8 cellular contexts compared by ENCODE assay signal in genomic region chr17:59830007-59830630, GRCh38.
DNase-seq lines count a peak whose midpoint lies in the region; ATAC-seq and TF ChIP-seq lines count a peak whose summit lies in the region.

No MANE protein-coding gene starts in this region.

- peaks cover 66% of the 10 kb centered on the region for H3K4me1 Mint-ChIP-seq in activated naive CD8-positive, alpha-beta T cell treated with anti-CD3 and anti-CD28 coated beads, Interleukin-2, amount 10 ng/mL, durations not matched to agents 7 days and 5 days

- TF ChIP-seq POLR2A in vagina (IDR thresholded peaks at IDR 0.05): no peak

- H3K4me3 ChIP-seq in lower lobe of right lung (no peak overlapping the region), vagina (no peak overlapping the region), HAP-1 (no peak overlapping the region)

- peak overlapping the region; percentile 96 for H3K27ac Mint-ChIP-seq in activated naive CD8-positive, alpha-beta T cell treated with anti-CD3 and anti-CD28 coated beads, Interleukin-2, amount 10 ng/mL, durations not matched to agents 7 days and 5 days

- TF ChIP-seq CTCF in lower lobe of right lung (IDR thresholded peaks at IDR 0.05) (no peak), vagina (IDR thresholded peaks at IDR 0.05) (no peak), GM10266 (IDR thresholded peaks at IDR 0.05; ENCODE audit: control insufficient read depth, insufficient read depth, low read depth, missing control alignments) (no peak)

- H3K9me3 Mint-ChIP-seq in activated naive CD8-positive, alpha-beta T cell treated with anti-CD3 and anti-CD28 coated beads, Interleukin-2, amount 10 ng/mL, durations not matched to agents 7 days and 5 days: no peaks in the 10 kb centered on the region

- H3K36me3 ChIP-seq in lower lobe of right lung (no peaks in the 10 kb centered on the region), vagina (no peaks in the 10 kb centered on the region), HAP-1 (replicated peaks) (no peaks in the 10 kb centered on the region; the same call in 1 of the 2 replicates)

- no peak for ATAC-seq in activated naive CD8-positive, alpha-beta T cell treated with anti-CD3 and anti-CD28 coated beads, Interleukin-2, amount 10 ng/mL, durations not matched to agents 7 days and 5 days (ENCODE audit: low read depth)
- no peak for ATAC-seq in lower lobe of right lung

- peak overlapping the region; percentile 73 for H3K27ac ChIP-seq in lower lobe of right lung
- peak overlapping the region; percentile 78 for H3K27ac ChIP-seq in vagina

- DNase-seq in stimulated activated CD4-positive, alpha-beta T cell treated with anti-CD3 and anti-CD28 coated beads, Interleukin-12 subunit alpha, Interleukin-12 subunit beta, amount 100 ng/mL, for 4 hours: peak; percentile 32
- DNase-seq in stimulated activated CD4-positive, alpha-beta T cell treated with anti-CD3 and anti-CD28 coated beads, Interleukin-2, amount 100 ng/mL, for 48 hours: no peak
- DNase-seq in activated naive CD8-positive, alpha-beta T cell treated with anti-CD3 and anti-CD28 coated beads, Interleukin-2, amount 10 ng/mL, durations not matched to agents 7 days and 5 days: no peak
- no peak for DNase-seq in lower lobe of right lung
- DNase-seq in vagina (ENCODE audit: extremely low spot score in 2 of 2): no peak
- no peak for DNase-seq in GM10266 (ENCODE audit: extremely low spot score)
- no peak for DNase-seq in HAP-1 (ENCODE audit: low spot score in 2 of 2)
- DNase-seq in NCI-H1930 (lab: John Stamatoyannopoulos, UW): no peak

- POLR2A ChIA-PET in activated naive CD8-positive, alpha-beta T cell treated with anti-CD3 and anti-CD28 coated beads, Interleukin-2, amount 10 ng/mL, durations not matched to agents 7 days and 5 days (lab: Charles Lee): interaction anchor here (1.0 to 8.9 kb wide), 3 partner anchors 9 to 76 kb away, joined by 3 to 158 read pairs (median 102); no protein-coding TSS in a partner anchor

- intact Hi-C loops in lower lobe of right lung (cut with DNase I): no loop called here
- intact Hi-C loops in vagina (cut with DNase I): no loop called here

- in situ Hi-C loops in HAP-1 (cut with MboI; ENCODE audit: low sequenced_read_pairs): no loop called here

- no peaks in the 10 kb centered on the region for H3K27me3 Mint-ChIP-seq in activated naive CD8-positive, alpha-beta T cell treated with anti-CD3 and anti-CD28 coated beads, Interleukin-2, amount 10 ng/mL, durations not matched to agents 7 days and 5 days

- H3K4me1 ChIP-seq in lower lobe of right lung (peaks cover 56% of the 10 kb centered on the region), vagina (peaks cover 62% of the 10 kb centered on the region), HAP-1 (peaks cover 38% of the 10 kb centered on the region)

- H3K27me3 ChIP-seq in lower lobe of right lung (ENCODE audit: low read depth) (no peaks in the 10 kb centered on the region), vagina (no peaks in the 10 kb centered on the region), HAP-1 (ENCODE audit: low read depth) (no peaks in the 10 kb centered on the region)

- peak overlapping the region; percentile 82 for H3K4me3 Mint-ChIP-seq in activated naive CD8-positive, alpha-beta T cell treated with anti-CD3 and anti-CD28 coated beads, Interleukin-2, amount 10 ng/mL, durations not matched to agents 7 days and 5 days

- peaks cover 5% of the 10 kb centered on the region for H3K36me3 Mint-ChIP-seq in activated naive CD8-positive, alpha-beta T cell treated with anti-CD3 and anti-CD28 coated beads, Interleukin-2, amount 10 ng/mL, durations not matched to agents 7 days and 5 days

- H3K9me3 ChIP-seq in lower lobe of right lung (no peaks in the 10 kb centered on the region), vagina (no peaks in the 10 kb centered on the region), HAP-1 (no peaks in the 10 kb centered on the region)
